19 cellular contexts compared by ENCODE assay signal in the genomic region with DNA sequence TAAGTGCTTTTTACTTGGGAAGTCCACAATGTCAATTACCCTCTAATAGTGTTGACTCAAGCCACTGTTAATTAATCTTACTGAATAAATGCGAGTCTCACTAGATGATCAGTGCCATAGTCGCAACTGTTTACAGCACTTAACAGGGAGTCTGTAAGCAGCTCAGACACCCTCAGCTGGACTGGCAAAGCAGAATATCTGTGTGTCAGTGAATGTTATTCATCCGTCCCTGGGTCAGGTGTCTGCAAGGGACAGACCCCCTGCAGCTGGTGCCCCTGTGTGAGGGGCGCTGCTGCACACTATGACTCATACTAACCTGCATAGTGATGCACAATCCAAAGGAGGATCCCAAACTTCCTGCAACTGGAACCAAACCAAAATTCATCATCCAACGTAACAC.
"Had no signal": no experiment of that assay in that cellular context is flagged by ENCODE, and none has a peak within 500 bp of the region (broad histone marks: within the 10 kb centered on the region; RNA-seq: fewer than 3 reads in every experiment).

No MANE protein-coding gene starts in this region.

- ATAC-seq: activated CD4-positive, CD25-positive, alpha-beta regulatory T cell treated with anti-CD3 and anti-CD28 coated beads, Interleukin-2, amount 50 U/mL, for 24 hours; activated CD8-positive, alpha-beta memory T cell treated with anti-CD3 and anti-CD28 coated beads, Interleukin-2, amount 10 ng/mL, durations not matched to agents 7 days and 5 days; activated naive CD4-positive, alpha-beta T cell treated with anti-CD3 and anti-CD28 coated beads, Interleukin-2, amount 50 U/mL, for 72 hours; activated T-cell treated with anti-CD3 and anti-CD28 coated beads, Interleukin-2, amount 50 U/mL, for 4 hours; effector memory CD8-positive, alpha-beta T cell; psoas muscle; upper lobe of right lung had no signal

- H3K9me3 Mint-ChIP-seq: activated naive CD4-positive, alpha-beta T cell treated with anti-CD3 and anti-CD28 coated beads, Interleukin-2, amount 50 U/mL, for 72 hours; activated T-cell treated with anti-CD3 and anti-CD28 coated beads, Interleukin-2, amount 50 U/mL, for 4 hours; dendritic cell treated with granulocyte-macrophage colony-stimulating factor and Interleukin-4, amounts not matched to agents 40 ng/mL and 50 ng/mL, for 4 days; effector memory CD8-positive, alpha-beta T cell; nephron progenitor cell had no signal

- H3K27me3 ChIP-seq: brain microvascular endothelial cell, sigmoid colon, suprapubic skin, upper lobe of right lung had no signal

- H3K36me3 ChIP-seq: brain microvascular endothelial cell, sigmoid colon, suprapubic skin, upper lobe of right lung had no signal

- H3K36me3 Mint-ChIP-seq: activated CD8-positive, alpha-beta memory T cell treated with anti-CD3 and anti-CD28 coated beads, Interleukin-2, amount 10 ng/mL, durations not matched to agents 7 days and 5 days; activated naive CD4-positive, alpha-beta T cell treated with anti-CD3 and anti-CD28 coated beads, Interleukin-2, amount 50 U/mL, for 72 hours had no signal

- DNase-seq: activated CD4-positive, alpha-beta T cell treated with anti-CD3 and anti-CD28 coated beads, Interleukin-2, amount 50 U/mL, for 4 hours; activated CD8-positive, alpha-beta memory T cell treated with anti-CD3 and anti-CD28 coated beads, Interleukin-2, amount 10 ng/mL, durations not matched to agents 7 days and 5 days; activated effector memory CD4-positive, alpha-beta T cell treated with anti-CD3 and anti-CD28 coated beads, Interleukin-2, amount 50 U/mL, for 16 hours; activated T-cell treated with anti-CD3 and anti-CD28 coated beads, Interleukin-2, amount 50 U/mL, for 4 hours; amniotic stem cell; brain microvascular endothelial cell; cerebellar nuclear complex; effector memory CD8-positive, alpha-beta T cell; hippocampal formation; nephron progenitor cell; psoas muscle; sigmoid colon; stimulated activated CD4-positive, alpha-beta T cell treated with anti-CD3 and anti-CD28 coated beads, Interleukin-2, amount 100 ng/mL, for 24 hours; stimulated activated naive CD4-positive, alpha-beta T cell treated with Interleukin-2 at 50 U/mL for 16 hours; upper lobe of right lung had no signal

- H3K4me1 ChIP-seq: psoas muscle, sigmoid colon, suprapubic skin, upper lobe of right lung had no signal

- H3K27ac Mint-ChIP-seq: activated CD8-positive, alpha-beta memory T cell treated with anti-CD3 and anti-CD28 coated beads, Interleukin-2, amount 10 ng/mL, durations not matched to agents 7 days and 5 days; activated naive CD4-positive, alpha-beta T cell treated with anti-CD3 and anti-CD28 coated beads, Interleukin-2, amount 50 U/mL, for 72 hours; dendritic cell treated with granulocyte-macrophage colony-stimulating factor and Interleukin-4, amounts not matched to agents 40 ng/mL and 50 ng/mL, for 4 days; effector memory CD8-positive, alpha-beta T cell; nephron progenitor cell had no signal

- H3K27me3 Mint-ChIP-seq: activated CD8-positive, alpha-beta memory T cell treated with anti-CD3 and anti-CD28 coated beads, Interleukin-2, amount 10 ng/mL, durations not matched to agents 7 days and 5 days; dendritic cell treated with granulocyte-macrophage colony-stimulating factor and Interleukin-4, amounts not matched to agents 40 ng/mL and 50 ng/mL, for 4 days had no signal

- H3K9me3 ChIP-seq: psoas muscle, sigmoid colon, suprapubic skin, upper lobe of right lung had no signal

- H3K27ac ChIP-seq: brain microvascular endothelial cell, psoas muscle, sigmoid colon, suprapubic skin, upper lobe of right lung had no signal

- H3K4me3 Mint-ChIP-seq: activated CD8-positive, alpha-beta memory T cell treated with anti-CD3 and anti-CD28 coated beads, Interleukin-2, amount 10 ng/mL, durations not matched to agents 7 days and 5 days; activated T-cell treated with anti-CD3 and anti-CD28 coated beads, Interleukin-2, amount 50 U/mL, for 4 hours; dendritic cell treated with granulocyte-macrophage colony-stimulating factor and Interleukin-4, amounts not matched to agents 40 ng/mL and 50 ng/mL, for 4 days; effector memory CD8-positive, alpha-beta T cell; nephron progenitor cell had no signal

- H3K4me1 Mint-ChIP-seq: activated CD8-positive, alpha-beta memory T cell treated with anti-CD3 and anti-CD28 coated beads, Interleukin-2, amount 10 ng/mL, durations not matched to agents 7 days and 5 days had no signal

- H3K4me3 ChIP-seq: psoas muscle, sigmoid colon, suprapubic skin, upper lobe of right lung had no signal
